ENCODE assay signal across 2 cellular contexts in the genomic region with DNA sequence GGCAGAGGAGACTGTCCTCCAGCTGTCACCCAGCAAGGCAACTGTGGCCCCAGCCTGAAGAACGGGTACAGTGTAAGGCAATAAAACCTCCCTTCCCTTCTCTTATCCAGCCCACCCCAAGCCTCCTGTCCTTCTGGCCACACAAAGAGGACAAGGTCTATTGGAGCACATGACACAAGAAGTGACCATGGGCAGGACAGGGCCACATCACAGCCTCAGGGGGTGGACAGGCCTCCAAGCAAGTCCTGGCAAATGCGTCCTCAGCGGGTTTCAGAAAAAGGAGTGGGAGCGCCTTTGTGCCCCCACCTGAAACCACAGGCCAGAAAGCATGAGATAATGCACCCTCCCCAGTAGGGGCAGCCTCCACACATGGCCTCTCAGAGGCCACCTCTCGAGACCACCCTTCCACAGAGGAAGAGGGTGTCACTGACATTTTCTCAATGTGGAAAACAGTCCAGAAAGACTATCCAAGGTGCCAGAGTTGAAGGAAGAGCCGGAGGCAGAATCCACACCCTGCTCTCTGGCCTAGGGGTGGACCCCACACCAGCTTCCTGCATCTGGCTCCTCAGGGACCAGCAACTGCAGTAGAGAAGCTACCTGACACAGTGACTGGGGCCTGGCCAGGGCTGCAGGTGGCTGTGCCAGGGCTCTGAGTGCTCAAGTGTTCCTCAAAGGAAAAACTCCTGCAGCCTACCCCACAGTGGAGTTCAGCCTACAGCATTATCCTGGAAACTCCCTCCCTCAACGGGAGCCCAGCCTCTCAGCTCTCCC.
TF ChIP-seq lines count a peak whose summit lies in the region.

No MANE protein-coding gene starts in this region.

TF ChIP-seq in SK-N-SH, 30 proteins besides CTCF, POLR2A, EP300 and RAD21 (continued from another document):
- TF ChIP-seq USF1 (IDR thresholded peaks at IDR 0.05; ENCODE audit: borderline replicate concordance, low read depth), result no peak
- TF ChIP-seq RCOR1 (IDR thresholded peaks at IDR 0.05; ENCODE audit: low read length), result no peak
- TF ChIP-seq SIN3A (IDR thresholded peaks at IDR 0.05; ENCODE audit: borderline replicate concordance, low read depth, low read length), result no peak
- TF ChIP-seq, protein P1, sequence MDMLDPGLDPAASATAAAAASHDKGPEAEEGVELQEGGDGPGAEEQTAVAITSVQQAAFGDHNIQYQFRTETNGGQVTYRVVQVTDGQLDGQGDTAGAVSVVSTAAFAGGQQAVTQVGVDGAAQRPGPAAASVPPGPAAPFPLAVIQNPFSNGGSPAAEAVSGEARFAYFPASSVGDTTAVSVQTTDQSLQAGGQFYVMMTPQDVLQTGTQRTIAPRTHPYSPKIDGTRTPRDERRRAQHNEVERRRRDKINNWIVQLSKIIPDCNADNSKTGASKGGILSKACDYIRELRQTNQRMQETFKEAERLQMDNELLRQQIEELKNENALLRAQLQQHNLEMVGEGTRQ (IDR thresholded peaks at IDR 0.05; ENCODE audit: borderline replicate concordance, low read depth, low read length), result no peak
- no peak for TF ChIP-seq MXI1 (IDR thresholded peaks at IDR 0.05; ENCODE audit: low read depth, low read length)
- TF ChIP-seq YY1 (IDR thresholded peaks at IDR 0.05; ENCODE audit: low read depth), result no peak
- no peak for TF ChIP-seq SMC3 (IDR thresholded peaks at IDR 0.05; ENCODE audit: low read depth, low read length)
- TF ChIP-seq EZH2phosphoT487 (IDR thresholded peaks at IDR 0.05; ENCODE audit: borderline replicate concordance, low read depth), result no peak
- TF ChIP-seq FOXJ3 (CRISPR knock-in tag; IDR thresholded peaks at IDR 0.05), result no peak
- TF ChIP-seq FOSL2 (IDR thresholded peaks at IDR 0.05; ENCODE audit: borderline replicate concordance, low read depth), result no peak
- TF ChIP-seq, protein P2, sequence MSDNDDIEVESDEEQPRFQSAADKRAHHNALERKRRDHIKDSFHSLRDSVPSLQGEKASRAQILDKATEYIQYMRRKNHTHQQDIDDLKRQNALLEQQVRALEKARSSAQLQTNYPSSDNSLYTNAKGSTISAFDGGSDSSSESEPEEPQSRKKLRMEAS (IDR thresholded peaks at IDR 0.05; ENCODE audit: low read depth), result no peak
- no peak for TF ChIP-seq FOXM1 (IDR thresholded peaks at IDR 0.05; ENCODE audit: low read depth)
- no peak for TF ChIP-seq PBX3 (IDR thresholded peaks at IDR 0.05)
- TF ChIP-seq, protein P3, sequence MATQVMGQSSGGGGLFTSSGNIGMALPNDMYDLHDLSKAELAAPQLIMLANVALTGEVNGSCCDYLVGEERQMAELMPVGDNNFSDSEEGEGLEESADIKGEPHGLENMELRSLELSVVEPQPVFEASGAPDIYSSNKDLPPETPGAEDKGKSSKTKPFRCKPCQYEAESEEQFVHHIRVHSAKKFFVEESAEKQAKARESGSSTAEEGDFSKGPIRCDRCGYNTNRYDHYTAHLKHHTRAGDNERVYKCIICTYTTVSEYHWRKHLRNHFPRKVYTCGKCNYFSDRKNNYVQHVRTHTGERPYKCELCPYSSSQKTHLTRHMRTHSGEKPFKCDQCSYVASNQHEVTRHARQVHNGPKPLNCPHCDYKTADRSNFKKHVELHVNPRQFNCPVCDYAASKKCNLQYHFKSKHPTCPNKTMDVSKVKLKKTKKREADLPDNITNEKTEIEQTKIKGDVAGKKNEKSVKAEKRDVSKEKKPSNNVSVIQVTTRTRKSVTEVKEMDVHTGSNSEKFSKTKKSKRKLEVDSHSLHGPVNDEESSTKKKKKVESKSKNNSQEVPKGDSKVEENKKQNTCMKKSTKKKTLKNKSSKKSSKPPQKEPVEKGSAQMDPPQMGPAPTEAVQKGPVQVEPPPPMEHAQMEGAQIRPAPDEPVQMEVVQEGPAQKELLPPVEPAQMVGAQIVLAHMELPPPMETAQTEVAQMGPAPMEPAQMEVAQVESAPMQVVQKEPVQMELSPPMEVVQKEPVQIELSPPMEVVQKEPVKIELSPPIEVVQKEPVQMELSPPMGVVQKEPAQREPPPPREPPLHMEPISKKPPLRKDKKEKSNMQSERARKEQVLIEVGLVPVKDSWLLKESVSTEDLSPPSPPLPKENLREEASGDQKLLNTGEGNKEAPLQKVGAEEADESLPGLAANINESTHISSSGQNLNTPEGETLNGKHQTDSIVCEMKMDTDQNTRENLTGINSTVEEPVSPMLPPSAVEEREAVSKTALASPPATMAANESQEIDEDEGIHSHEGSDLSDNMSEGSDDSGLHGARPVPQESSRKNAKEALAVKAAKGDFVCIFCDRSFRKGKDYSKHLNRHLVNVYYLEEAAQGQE (IDR thresholded peaks at IDR 0.05; ENCODE audit: low read depth, low read length), result no peak
- TF ChIP-seq NRF1 (IDR thresholded peaks at IDR 0.05; ENCODE audit: low read depth, low read length), result no peak
TF ChIP-seq in SK-N-SH: peak in this region for 0.

TF ChIP-seq in SK-N-SH treated with all-trans-retinoic acid at 6 μM for 48 hours, 23 proteins besides CTCF, POLR2A, EP300 and RAD21 (continued from another document):
- TF ChIP-seq PATZ1 (CRISPR knock-in tag; IDR thresholded peaks at IDR 0.05; ENCODE audit: borderline replicate concordance) (no peak), ZNF8 (CRISPR knock-in tag; IDR thresholded peaks at IDR 0.05) (no peak), TOX (CRISPR knock-in tag; IDR thresholded peaks at IDR 0.05; ENCODE audit: borderline replicate concordance) (no peak), BACH2 (CRISPR knock-in tag; IDR thresholded peaks at IDR 0.05; ENCODE audit: borderline replicate concordance) (no peak), ZNF70 (CRISPR knock-in tag; IDR thresholded peaks at IDR 0.05) (no peak), ARNTL (CRISPR knock-in tag; IDR thresholded peaks at IDR 0.05; ENCODE audit: borderline replicate concordance, low read depth) (no peak), SNAI2 (CRISPR knock-in tag; IDR thresholded peaks at IDR 0.05) (no peak)
